In the genomic region with DNA sequence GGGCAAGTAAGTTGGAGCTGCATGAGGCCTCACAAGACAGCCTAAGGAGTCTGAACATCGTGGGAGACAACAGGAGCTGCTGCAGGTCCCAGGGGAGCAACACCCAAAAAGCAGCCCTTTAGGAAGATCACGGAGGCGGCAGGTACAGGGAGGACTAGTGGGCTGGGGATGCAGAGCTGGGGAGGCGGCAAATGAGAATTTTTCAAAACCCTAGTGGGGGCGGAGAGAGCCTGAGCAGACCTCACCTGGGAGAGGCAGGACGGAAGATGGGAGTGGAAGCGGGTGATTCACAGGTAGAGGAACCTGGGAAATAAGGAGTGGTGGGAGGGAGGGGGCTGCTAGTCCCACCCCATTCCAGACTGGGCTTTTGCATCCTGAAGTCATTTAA, we compare ENCODE assay signal across 2 cellular contexts.
TF ChIP-seq lines count a peak whose summit lies in the region.

No MANE protein-coding gene starts in this region.

TF ChIP-seq in HCT116, 20 proteins besides CTCF, POLR2A, EP300 and RAD21:
- no peak for TF ChIP-seq ZBTB33 (IDR thresholded peaks at IDR 0.05; ENCODE audit: extremely low read depth, insufficient replicate concordance, low read length)
- TF ChIP-seq ELF1 (IDR thresholded peaks at IDR 0.05; ENCODE audit: borderline replicate concordance, low read depth), result no peak
- no peak for TF ChIP-seq ZFX (IDR thresholded peaks at IDR 0.05)
- TF ChIP-seq FOSL1 (IDR thresholded peaks at IDR 0.05; ENCODE audit: low read depth), result no peak
- TF ChIP-seq EZH2 (IDR thresholded peaks at IDR 0.05), result no peak
- TF ChIP-seq POLR2AphosphoS5 (IDR thresholded peaks at IDR 0.05; ENCODE audit: low read depth, low read length), result no peak
- TF ChIP-seq CBX3 (IDR thresholded peaks at IDR 0.05; ENCODE audit: low read depth), result no peak
- TF ChIP-seq, protein P1, sequence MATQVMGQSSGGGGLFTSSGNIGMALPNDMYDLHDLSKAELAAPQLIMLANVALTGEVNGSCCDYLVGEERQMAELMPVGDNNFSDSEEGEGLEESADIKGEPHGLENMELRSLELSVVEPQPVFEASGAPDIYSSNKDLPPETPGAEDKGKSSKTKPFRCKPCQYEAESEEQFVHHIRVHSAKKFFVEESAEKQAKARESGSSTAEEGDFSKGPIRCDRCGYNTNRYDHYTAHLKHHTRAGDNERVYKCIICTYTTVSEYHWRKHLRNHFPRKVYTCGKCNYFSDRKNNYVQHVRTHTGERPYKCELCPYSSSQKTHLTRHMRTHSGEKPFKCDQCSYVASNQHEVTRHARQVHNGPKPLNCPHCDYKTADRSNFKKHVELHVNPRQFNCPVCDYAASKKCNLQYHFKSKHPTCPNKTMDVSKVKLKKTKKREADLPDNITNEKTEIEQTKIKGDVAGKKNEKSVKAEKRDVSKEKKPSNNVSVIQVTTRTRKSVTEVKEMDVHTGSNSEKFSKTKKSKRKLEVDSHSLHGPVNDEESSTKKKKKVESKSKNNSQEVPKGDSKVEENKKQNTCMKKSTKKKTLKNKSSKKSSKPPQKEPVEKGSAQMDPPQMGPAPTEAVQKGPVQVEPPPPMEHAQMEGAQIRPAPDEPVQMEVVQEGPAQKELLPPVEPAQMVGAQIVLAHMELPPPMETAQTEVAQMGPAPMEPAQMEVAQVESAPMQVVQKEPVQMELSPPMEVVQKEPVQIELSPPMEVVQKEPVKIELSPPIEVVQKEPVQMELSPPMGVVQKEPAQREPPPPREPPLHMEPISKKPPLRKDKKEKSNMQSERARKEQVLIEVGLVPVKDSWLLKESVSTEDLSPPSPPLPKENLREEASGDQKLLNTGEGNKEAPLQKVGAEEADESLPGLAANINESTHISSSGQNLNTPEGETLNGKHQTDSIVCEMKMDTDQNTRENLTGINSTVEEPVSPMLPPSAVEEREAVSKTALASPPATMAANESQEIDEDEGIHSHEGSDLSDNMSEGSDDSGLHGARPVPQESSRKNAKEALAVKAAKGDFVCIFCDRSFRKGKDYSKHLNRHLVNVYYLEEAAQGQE (IDR thresholded peaks at IDR 0.05; ENCODE audit: low read depth), result no peak
- TF ChIP-seq YY1 (IDR thresholded peaks at IDR 0.05; ENCODE audit: extremely low read depth, insufficient replicate concordance, low read depth, low read length), result no peak
- no peak for TF ChIP-seq CEBPB (IDR thresholded peaks at IDR 0.05; ENCODE audit: low read depth)
- no peak for TF ChIP-seq SP1 (IDR thresholded peaks at IDR 0.05; ENCODE audit: low read depth)

TF ChIP-seq in H1, 55 proteins besides CTCF, POLR2A, EP300 and RAD21:
- TF ChIP-seq POU5F1 (IDR thresholded peaks at IDR 0.05; ENCODE audit: low read depth, low read length), result no peak
- TF ChIP-seq PHF8 (conservative IDR thresholded peaks at IDR 0.05; ENCODE audit: low read depth, low read length), result no peak
- TF ChIP-seq SIN3A (conservative IDR thresholded peaks at IDR 0.05 in 1 of 2, IDR thresholded peaks at IDR 0.05 in 1 of 2; ENCODE audit: low read depth in 1 of 2, low read length in 2 of 2), result no peak
- TF ChIP-seq, protein P2, sequence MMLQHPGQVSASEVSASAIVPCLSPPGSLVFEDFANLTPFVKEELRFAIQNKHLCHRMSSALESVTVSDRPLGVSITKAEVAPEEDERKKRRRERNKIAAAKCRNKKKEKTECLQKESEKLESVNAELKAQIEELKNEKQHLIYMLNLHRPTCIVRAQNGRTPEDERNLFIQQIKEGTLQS (IDR thresholded peaks at IDR 0.05; ENCODE audit: insufficient read depth, low read depth, low read length), result no peak
- no peak for TF ChIP-seq HDAC6 (IDR thresholded peaks at IDR 0.05; ENCODE audit: low read depth, low read length)
- no peak for TF ChIP-seq RFX5 (IDR thresholded peaks at IDR 0.05; ENCODE audit: borderline replicate concordance, low read depth, low read length)
- TF ChIP-seq TEAD4 (IDR thresholded peaks at IDR 0.05; ENCODE audit: low read depth, low read length), result no peak
